In the genomic region with DNA sequence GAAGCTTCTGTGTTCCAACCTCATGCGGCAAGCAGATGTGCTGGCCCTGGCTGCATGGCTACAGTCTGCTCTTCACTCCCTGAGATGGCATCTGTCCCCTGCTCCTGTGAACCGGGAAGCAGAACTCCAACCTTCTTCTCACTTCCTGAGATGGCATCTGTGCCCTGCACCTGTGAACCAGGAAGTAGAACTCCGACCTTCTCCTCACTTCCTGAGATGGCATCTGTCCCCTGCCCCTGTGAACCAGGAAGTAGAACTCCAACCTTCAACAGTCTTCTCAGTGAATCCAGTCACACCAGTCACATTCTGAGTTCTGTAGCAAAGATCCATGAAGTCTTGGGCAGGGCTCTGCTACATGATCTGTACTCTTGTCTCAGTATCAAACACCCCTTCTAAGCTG, we compare ENCODE assay signal across 19 cellular contexts.
A peak's percentile ranks its signal among the peaks of the same experiment; 100 is the strongest.
DNase-seq lines count a peak whose midpoint lies in the region; ATAC-seq and TF ChIP-seq lines count a peak whose summit lies in the region.
"Had no signal": no experiment of that assay in that cellular context is flagged by ENCODE, and none has a peak within 500 bp of the region (broad histone marks: within the 10 kb centered on the region; RNA-seq: fewer than 3 reads in every experiment).

No MANE protein-coding gene starts in this region.

- no peaks in the 10 kb centered on the region for H3K27me3 ChIP-seq in prostate gland (replicated peaks; ENCODE audit: insufficient read depth)

- H3K36me3 ChIP-seq in prostate gland = no peaks in the 10 kb centered on the region

- intact Hi-C loops in prostate gland (cut with DNase I) = no loop called here

- H3K4me1 Mint-ChIP-seq in stimulated activated naive CD8-positive, alpha-beta T cell treated with anti-CD3 and anti-CD28 coated beads, Interleukin-15, amount 100 ng/mL, for 72 hours = no peaks in the 10 kb centered on the region

- ATAC-seq in GM18867 (IDR thresholded peaks at IDR 0.05; ENCODE audit: unreplicated experiment) (peak; percentile 42), GM21529 (IDR thresholded peaks at IDR 0.05; ENCODE audit: unreplicated experiment) (no peak)
- ATAC-seq in stimulated activated naive CD8-positive, alpha-beta T cell treated with anti-CD3 and anti-CD28 coated beads, Interleukin-15, amount 100 ng/mL, for 72 hours = no peak
- ATAC-seq: Panc1, Right ventricle myocardium inferior had no signal

- peaks cover 6 to 17% of the 10 kb centered on the region in 2 donors for H3K9me3 Mint-ChIP-seq in stimulated activated naive CD8-positive, alpha-beta T cell treated with anti-CD3 and anti-CD28 coated beads, Interleukin-15, amount 100 ng/mL, for 72 hours

- no peak overlapping the region for H3K27ac Mint-ChIP-seq in stimulated activated naive CD8-positive, alpha-beta T cell treated with anti-CD3 and anti-CD28 coated beads, Interleukin-15, amount 100 ng/mL, for 72 hours

- H3K9me3 ChIP-seq in prostate gland = no peaks in the 10 kb centered on the region
- H3K9me3 ChIP-seq: Caco-2 had no signal

- no peaks in the 10 kb centered on the region for H3K4me1 ChIP-seq in prostate gland (replicated peaks)
- H3K4me1 ChIP-seq: Caco-2 had no signal

- TF ChIP-seq CTCF in prostate gland (IDR thresholded peaks at IDR 0.05) = no peak

- WGBS in prostate gland = 89% methylated on average over 3 of the region's 3 CpGs

- H3K27me3 Mint-ChIP-seq in stimulated activated naive CD8-positive, alpha-beta T cell treated with anti-CD3 and anti-CD28 coated beads, Interleukin-15, amount 100 ng/mL, for 72 hours = no peaks in the 10 kb centered on the region

- H3K27ac ChIP-seq in angular gyrus (ENCODE audit: low read depth, low read length) (peak overlapping the region; percentile 20), prostate gland (no peak overlapping the region)

- no peak overlapping the region for H3K4me3 ChIP-seq in Jurkat, Clone E6-1 (ENCODE audit: low read length)
- no peak overlapping the region for H3K4me3 ChIP-seq in prostate gland

- peak; percentile 7 for DNase-seq in Jurkat, Clone E6-1 (ENCODE audit: low read depth, low spot score)
- peak; percentile 83 for DNase-seq in NCI-H2171 treated with DMSO at 0.1 percent for 48 hours (lab: John Stamatoyannopoulos, UW)
- DNase-seq in amygdala (lab: John Stamatoyannopoulos, UW) = no peak
- DNase-seq in stimulated activated naive CD8-positive, alpha-beta T cell treated with anti-CD3 and anti-CD28 coated beads, Interleukin-15, amount 100 ng/mL, for 72 hours = no peak
- DNase-seq in prostate gland (ENCODE audit: low spot score) = no peak
- DNase-seq: ACHN, AML-193, Caco-2, DMS79, NCI-H1092 treated with DMSO at 0.1 percent for 48 hours, NCI-H1694, NCI-H2107, NCI-H345, NCI-H69 had no signal

- no peak overlapping the region for H3K4me3 Mint-ChIP-seq in stimulated activated naive CD8-positive, alpha-beta T cell treated with anti-CD3 and anti-CD28 coated beads, Interleukin-15, amount 100 ng/mL, for 72 hours

- TF ChIP-seq POLR2A in prostate gland (IDR thresholded peaks at IDR 0.05) = no peak

Comparison
In these comparisons a context has a peak if more than half of its experiments do, and no peak if none do; other contexts are left out.
1. DNase-seq: peak in Jurkat, Clone E6-1 (single experiment) and NCI-H2171 treated with DMSO at 0.1 percent for 48 hours (single experiment); none in amygdala (0 of 56), stimulated activated naive CD8-positive, alpha-beta T cell treated with anti-CD3 and anti-CD28 coated beads, Interleukin-15, amount 100 ng/mL, for 72 hours (0 of 2) and prostate gland (single experiment).